In the genomic region with DNA sequence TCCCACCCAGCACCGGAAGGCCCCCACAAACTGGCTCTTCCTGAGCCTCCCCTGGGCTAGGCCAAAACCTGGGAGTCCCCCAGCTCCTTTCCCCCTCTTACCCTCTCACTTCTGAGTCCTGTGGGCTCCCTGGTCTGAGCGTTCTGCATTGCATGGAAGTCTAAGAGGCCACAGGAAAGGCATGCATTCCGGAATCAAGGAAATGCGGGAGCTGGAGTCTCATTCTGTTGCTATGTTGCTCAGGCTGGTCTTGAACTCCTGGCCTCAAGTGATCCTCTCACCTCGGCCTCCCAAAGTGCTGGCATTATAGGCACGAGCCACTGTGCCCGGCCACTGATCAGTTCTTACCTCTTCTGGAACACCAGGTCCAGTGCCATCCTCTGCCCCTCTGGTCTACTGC, we compare ENCODE assay signal across 29 cellular contexts.
"Had no signal": no experiment of that assay in that cellular context is flagged by ENCODE, and none has a peak within 500 bp of the region (broad histone marks: within the 10 kb centered on the region; RNA-seq: fewer than 3 reads in every experiment).

No MANE protein-coding gene starts in this region.

- DNase-seq: activated B cell treated with CpG ODN at 0.5 μM for 24 hours; activated CD4-positive, alpha-beta memory T cell treated with anti-CD3 and anti-CD28 coated beads, Interleukin-2, amount 10 ng/mL, durations not matched to agents 7 days and 5 days; activated CD4-positive, alpha-beta T cell treated with anti-CD3 and anti-CD28 coated beads for 48 hours; activated CD4-positive, CD25-positive, alpha-beta regulatory T cell treated with anti-CD3 and anti-CD28 coated beads, Interleukin-2, amount 50 U/mL, for 72 hours; activated CD8-positive, alpha-beta memory T cell treated with anti-CD3 and anti-CD28 coated beads for 24 hours; activated CD8-positive, alpha-beta memory T cell treated with anti-CD3 and anti-CD28 coated beads, Interleukin-2, amount 10 ng/mL, durations not matched to agents 7 days and 5 days; activated CD8-positive, alpha-beta memory T cell treated with anti-CD3 and anti-CD28 coated beads, Interleukin-2, amount 50 U/mL, for 48 hours; activated effector memory CD4-positive, alpha-beta T cell treated with Interleukin-2 at 50 U/mL for 16 hours; activated naive CD4-positive, alpha-beta T cell treated with anti-CD3 and anti-CD28 coated beads, Interleukin-2, amount 10 ng/mL, durations not matched to agents 7 days and 5 days; activated naive CD8-positive, alpha-beta T cell treated with anti-CD3 and anti-CD28 coated beads, Interleukin-2, amount 50 U/mL, for 24 hours; activated T-cell treated with anti-CD3 and anti-CD28 coated beads, Interleukin-2, amount 50 U/mL, for 48 hours; anterior cingulate cortex; central memory CD4-positive, alpha-beta T cell; KBM-7; NCI-H1092; NCI-H1436 treated with DMSO at 0.1 percent for 48 hours; NCI-H1694 treated with DMSO at 0.1 percent for 48 hours; NCI-H2029; NCI-H2107; NCI-H2171; NCI-H510A; NCI-H526; NCI-H748 treated with DMSO at 0.1 percent for 48 hours; NK-92 treated with Interleukin-12 subunit alpha and Interleukin-12 subunit beta, amount 100 ng/mL, for 24 hours; PC-9 had no signal

- H3K4me2 ChIP-seq: PC-9 had no signal

- H2AFZ ChIP-seq: PC-9 had no signal

- H3K36me3 Mint-ChIP-seq: activated CD8-positive, alpha-beta memory T cell treated with anti-CD3 and anti-CD28 coated beads, Interleukin-2, amount 10 ng/mL, durations not matched to agents 7 days and 5 days; activated naive CD4-positive, alpha-beta T cell treated with anti-CD3 and anti-CD28 coated beads, Interleukin-2, amount 10 ng/mL, durations not matched to agents 7 days and 5 days; activated naive CD8-positive, alpha-beta T cell; brain had no signal

- H3K27ac Mint-ChIP-seq: activated B cell treated with CpG ODN at 0.5 μM for 24 hours; activated CD4-positive, alpha-beta memory T cell treated with anti-CD3 and anti-CD28 coated beads, Interleukin-2, amount 10 ng/mL, durations not matched to agents 7 days and 5 days; activated CD8-positive, alpha-beta memory T cell treated with anti-CD3 and anti-CD28 coated beads, Interleukin-2, amount 10 ng/mL, durations not matched to agents 7 days and 5 days; activated naive CD4-positive, alpha-beta T cell treated with anti-CD3 and anti-CD28 coated beads, Interleukin-2, amount 10 ng/mL, durations not matched to agents 7 days and 5 days; activated naive CD8-positive, alpha-beta T cell; activated naive CD8-positive, alpha-beta T cell treated with anti-CD3 and anti-CD28 coated beads, Interleukin-2, amount 50 U/mL, for 24 hours had no signal

- H3K4me3 Mint-ChIP-seq: activated B cell treated with CpG ODN at 0.5 μM for 24 hours; activated CD4-positive, alpha-beta memory T cell treated with anti-CD3 and anti-CD28 coated beads, Interleukin-2, amount 10 ng/mL, durations not matched to agents 7 days and 5 days; activated CD8-positive, alpha-beta memory T cell treated with anti-CD3 and anti-CD28 coated beads, Interleukin-2, amount 10 ng/mL, durations not matched to agents 7 days and 5 days; activated naive CD4-positive, alpha-beta T cell treated with anti-CD3 and anti-CD28 coated beads, Interleukin-2, amount 10 ng/mL, durations not matched to agents 7 days and 5 days; activated naive CD8-positive, alpha-beta T cell; activated naive CD8-positive, alpha-beta T cell treated with anti-CD3 and anti-CD28 coated beads, Interleukin-2, amount 50 U/mL, for 24 hours; brain had no signal

- H3K9me3 Mint-ChIP-seq: activated B cell treated with CpG ODN at 0.5 μM for 24 hours; activated CD4-positive, alpha-beta memory T cell treated with anti-CD3 and anti-CD28 coated beads, Interleukin-2, amount 10 ng/mL, durations not matched to agents 7 days and 5 days; activated naive CD4-positive, alpha-beta T cell treated with anti-CD3 and anti-CD28 coated beads, Interleukin-2, amount 10 ng/mL, durations not matched to agents 7 days and 5 days; activated naive CD8-positive, alpha-beta T cell treated with anti-CD3 and anti-CD28 coated beads, Interleukin-2, amount 50 U/mL, for 24 hours had no signal

- H3K27me3 Mint-ChIP-seq: activated naive CD8-positive, alpha-beta T cell had no signal

- H3K27ac ChIP-seq: PC-9, RWPE1, SK-N-MC had no signal

- H3K4me1 Mint-ChIP-seq: brain had no signal

- H3K4me3 ChIP-seq: PC-9, SK-N-MC had no signal
